ENCODE assay signal across 30 cellular contexts in genomic region chr4:120839624-120839973, GRCh38.
"Had no signal": no experiment of that assay in that cellular context is flagged by ENCODE, and none has a peak within 500 bp of the region (broad histone marks: within the 10 kb centered on the region; RNA-seq: fewer than 3 reads in every experiment).

No MANE protein-coding gene starts in this region.

- H3K4me3 ChIP-seq: adrenal gland, Peyer's patch had no signal

- H3K9me3 Mint-ChIP-seq: activated CD4-positive, alpha-beta T cell treated with anti-CD3 and anti-CD28 coated beads, Interleukin-2, amount 10 ng/mL, durations not matched to agents 7 days and 5 days had no signal

- H3K27me3 ChIP-seq: adrenal gland, Peyer's patch had no signal

- H3K36me3 ChIP-seq: adrenal gland, Peyer's patch had no signal

- H3K27me3 Mint-ChIP-seq: activated CD4-positive, alpha-beta T cell treated with anti-CD3 and anti-CD28 coated beads, Interleukin-2, amount 10 ng/mL, durations not matched to agents 7 days and 5 days; activated naive CD8-positive, alpha-beta T cell treated with anti-CD3 and anti-CD28 coated beads, Interleukin-2, amount 10 ng/mL, durations not matched to agents 7 days and 5 days; brain had no signal

- DNase-seq: activated CD4-positive, alpha-beta T cell treated with anti-CD3 and anti-CD28 coated beads for 36 hours; activated CD4-positive, alpha-beta T cell treated with anti-CD3 and anti-CD28 coated beads, Interleukin-2, amount 10 ng/mL, durations not matched to agents 7 days and 5 days; activated CD4-positive, alpha-beta T cell treated with anti-CD3 and anti-CD28 coated beads, Interleukin-2, amount 50 U/mL, for 48 hours; activated CD8-positive, alpha-beta T cell treated with anti-CD3 and anti-CD28 coated beads, Interleukin-2, amount 10 ng/mL, durations not matched to agents 7 days and 5 days; activated naive CD4-positive, alpha-beta T cell; activated naive CD4-positive, alpha-beta T cell treated with anti-CD3 and anti-CD28 coated beads, Interleukin-2, amount 50 U/mL, for 16 hours; activated naive CD8-positive, alpha-beta T cell treated with anti-CD3 and anti-CD28 coated beads, Interleukin-2, amount 10 ng/mL, durations not matched to agents 7 days and 5 days; activated T-cell treated with anti-CD3 and anti-CD28 coated beads, Interleukin-2, amount 50 U/mL, for 24 hours; adrenal gland; caudate nucleus; cerebellar nuclear complex; MM.1S; MV-4-11; NCI-H1092; NCI-H1436 treated with DMSO at 0.1 percent for 48 hours; NCI-H1694 treated with DMSO at 0.1 percent for 48 hours; NCI-H2029; NCI-H510A; NCI-H526; NCI-H748 treated with DMSO at 0.1 percent for 48 hours; NK-92 treated with Interleukin-12 subunit alpha and Interleukin-12 subunit beta, amount 100 ng/mL, for 24 hours; PC-3; Peyer's patch; RPMI8226; SW 1271; T-helper 2 cell; T1000 had no signal

- H3K4me3 Mint-ChIP-seq: activated CD4-positive, alpha-beta T cell treated with anti-CD3 and anti-CD28 coated beads for 36 hours; activated CD4-positive, alpha-beta T cell treated with anti-CD3 and anti-CD28 coated beads, Interleukin-2, amount 10 ng/mL, durations not matched to agents 7 days and 5 days; activated CD8-positive, alpha-beta T cell treated with anti-CD3 and anti-CD28 coated beads, Interleukin-2, amount 10 ng/mL, durations not matched to agents 7 days and 5 days; activated naive CD8-positive, alpha-beta T cell treated with anti-CD3 and anti-CD28 coated beads, Interleukin-2, amount 10 ng/mL, durations not matched to agents 7 days and 5 days; activated T-cell treated with anti-CD3 and anti-CD28 coated beads, Interleukin-2, amount 50 U/mL, for 24 hours; activated T-helper 1 cell treated with anti-CD3 and anti-CD28 coated beads, Interleukin-12 subunit alpha, Interleukin-12 subunit beta, Interleukin-2, Interleukin-4 antibody, amounts not matched to agents 30 ng/mL and 10 ng/mL and 1 ng/mL, durations not matched to agents 14 hours and 24 hours and 36 hours; brain had no signal

- H3K9me3 ChIP-seq: adrenal gland, Peyer's patch had no signal

- H3K27ac ChIP-seq: adrenal gland, KMS-11, Peyer's patch had no signal

- ATAC-seq: activated CD4-positive, alpha-beta T cell treated with anti-CD3 and anti-CD28 coated beads for 36 hours; activated CD8-positive, alpha-beta T cell treated with anti-CD3 and anti-CD28 coated beads, Interleukin-2, amount 10 ng/mL, durations not matched to agents 7 days and 5 days; PC-3 had no signal

- H3K27ac Mint-ChIP-seq: activated CD4-positive, alpha-beta T cell treated with anti-CD3 and anti-CD28 coated beads for 36 hours; activated CD4-positive, alpha-beta T cell treated with anti-CD3 and anti-CD28 coated beads, Interleukin-2, amount 10 ng/mL, durations not matched to agents 7 days and 5 days; activated CD8-positive, alpha-beta T cell treated with anti-CD3 and anti-CD28 coated beads, Interleukin-2, amount 10 ng/mL, durations not matched to agents 7 days and 5 days; activated naive CD8-positive, alpha-beta T cell treated with anti-CD3 and anti-CD28 coated beads, Interleukin-2, amount 10 ng/mL, durations not matched to agents 7 days and 5 days; activated T-cell treated with anti-CD3 and anti-CD28 coated beads, Interleukin-2, amount 50 U/mL, for 24 hours; activated T-helper 1 cell treated with anti-CD3 and anti-CD28 coated beads, Interleukin-12 subunit alpha, Interleukin-12 subunit beta, Interleukin-2, Interleukin-4 antibody, amounts not matched to agents 30 ng/mL and 10 ng/mL and 1 ng/mL, durations not matched to agents 14 hours and 24 hours and 36 hours; brain had no signal

- H3K4me1 ChIP-seq: adrenal gland, Peyer's patch had no signal
